8 cellular contexts compared by ENCODE assay signal in the genomic region with DNA sequence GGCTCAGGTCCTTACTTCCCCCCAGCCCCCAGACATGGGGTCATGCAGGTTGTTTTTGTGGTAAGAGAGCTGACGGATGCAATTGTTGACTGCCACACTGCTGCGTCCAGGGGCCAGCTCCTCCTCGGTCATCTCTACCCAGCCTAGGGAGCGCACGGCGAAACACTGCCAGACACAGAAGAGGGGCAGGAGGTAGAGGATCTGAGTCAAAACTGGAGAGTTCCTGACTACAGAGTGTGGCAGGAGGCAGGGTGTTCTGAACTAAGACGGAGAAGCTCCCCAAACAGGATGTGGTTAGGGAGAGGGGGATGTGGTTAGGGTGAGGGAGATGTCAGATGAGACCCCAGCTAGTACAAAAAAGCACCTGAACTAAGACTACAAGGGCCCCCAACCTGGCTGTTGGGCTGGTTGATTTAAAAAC. TPM values are rescaled to one million over a fixed set of nuclear protein-coding genes. Genes with fewer than 3 reads are reported as not detected.
A peak's percentile ranks its signal among the peaks of the same experiment; 100 is the strongest.
DNase-seq lines count a peak whose midpoint lies in the region; ATAC-seq and TF ChIP-seq lines count a peak whose summit lies in the region.

No MANE protein-coding gene starts in this region.

- peak overlapping the region; percentile 97 for H3K27ac Mint-ChIP-seq in activated CD4-positive, alpha-beta memory T cell treated with anti-CD3 and anti-CD28 coated beads, Interleukin-2, amount 10 ng/mL, durations not matched to agents 7 days and 5 days

- POLR2A ChIA-PET in activated CD4-positive, alpha-beta memory T cell treated with anti-CD3 and anti-CD28 coated beads, Interleukin-2, amount 10 ng/mL, durations not matched to agents 7 days and 5 days (lab: Charles Lee): interaction anchor here (0.6 to 9.9 kb wide), 21 partner anchors 9 to 216 kb away, joined by 3 to 143 read pairs (median 4); partner anchors contain the start of genes APBB1, ARFIP2, HPX and ILK

- H3K4me3 ChIP-seq in mucosa of descending colon: no peak overlapping the region
- no peak overlapping the region for H3K4me3 ChIP-seq in tibial artery

- H3K36me3 ChIP-seq in mucosa of descending colon (ENCODE audit: low read depth) (no peaks in the 10 kb centered on the region), tibial artery (peaks cover 23 to 64% (median 34%) of the 10 kb centered on the region in 3 donors)

- H3K27ac ChIP-seq in tibial artery: no peak overlapping the region

- H3K9me3 ChIP-seq in mucosa of descending colon (no peaks in the 10 kb centered on the region), tibial artery (no peaks in the 10 kb centered on the region)

- H3K4me1 ChIP-seq in mucosa of descending colon (ENCODE audit: low read depth) (peaks cover 4% of the 10 kb centered on the region), tibial artery (peaks cover 0 to 20% (median 3%) of the 10 kb centered on the region in 4 donors)

- TF ChIP-seq CTCF in mucosa of descending colon (IDR thresholded peaks at IDR 0.05) (no peak), tibial artery (IDR thresholded peaks at IDR 0.05) (no peak)

- peak; percentile 92 for ATAC-seq in GM19467 (IDR thresholded peaks at IDR 0.05; ENCODE audit: unreplicated experiment)
- peak; percentile 98 for ATAC-seq in HG03558 (IDR thresholded peaks at IDR 0.05; ENCODE audit: extremely low read depth, unreplicated experiment)
- peak; percentile 80 for ATAC-seq in mucosa of descending colon

- no peaks in the 10 kb centered on the region for H3K27me3 ChIP-seq in tibial artery

- no peaks in the 10 kb centered on the region for H3K27me3 Mint-ChIP-seq in activated CD4-positive, alpha-beta memory T cell treated with anti-CD3 and anti-CD28 coated beads, Interleukin-2, amount 10 ng/mL, durations not matched to agents 7 days and 5 days

- peak overlapping the region; percentile 67 for H3K4me3 Mint-ChIP-seq in activated CD4-positive, alpha-beta memory T cell treated with anti-CD3 and anti-CD28 coated beads, Interleukin-2, amount 10 ng/mL, durations not matched to agents 7 days and 5 days

- CTCF ChIA-PET in activated CD4-positive, alpha-beta memory T cell treated with anti-CD3 and anti-CD28 coated beads, Interleukin-2, amount 10 ng/mL, durations not matched to agents 7 days and 5 days (lab: Charles Lee): interaction anchor here (0.9 to 2.7 kb wide), 9 partner anchors 11 to 41 kb away, joined by 3 to 23 read pairs (median 6); partner anchors contain the start of genes APBB1 and SMPD1

- H3K9me3 Mint-ChIP-seq in activated CD4-positive, alpha-beta memory T cell treated with anti-CD3 and anti-CD28 coated beads, Interleukin-2, amount 10 ng/mL, durations not matched to agents 7 days and 5 days: no peaks in the 10 kb centered on the region

- DNase-seq in A172 (ENCODE audit: low spot score): peak; percentile 41
- peak; percentile 87 for DNase-seq in activated CD4-positive, alpha-beta memory T cell treated with anti-CD3 and anti-CD28 coated beads, Interleukin-2, amount 10 ng/mL, durations not matched to agents 7 days and 5 days
- DNase-seq in mucosa of descending colon: peak in 1 of 3 donors; percentile 45
- no peak for DNase-seq in HCEC 1CT
- DNase-seq in NCI-H1105 (lab: John Stamatoyannopoulos, UW): no peak
- DNase-seq in tibial artery: no peak

- peaks cover 64% of the 10 kb centered on the region for H3K4me1 Mint-ChIP-seq in activated CD4-positive, alpha-beta memory T cell treated with anti-CD3 and anti-CD28 coated beads, Interleukin-2, amount 10 ng/mL, durations not matched to agents 7 days and 5 days

- peaks cover 36% of the 10 kb centered on the region for H3K36me3 Mint-ChIP-seq in activated CD4-positive, alpha-beta memory T cell treated with anti-CD3 and anti-CD28 coated beads, Interleukin-2, amount 10 ng/mL, durations not matched to agents 7 days and 5 days (ENCODE audit: low read depth)

- intact Hi-C loops in mucosa of descending colon (cut with DNase I, micrococcal nuclease) (no loop called here), tibial artery (cut with DNase I; ENCODE audit: low total_unique reads) (no loop called here)

RNA-seq across cellular contexts. Expression of gene SMPD1, which starts 12.3 kb away (rescaled TPM):
- 140 and 147 TPM in 2 replicates for total RNA-seq in A172 (2014; rRNA removed; shearing (Covaris generic))
- total RNA-seq in activated CD4-positive, alpha-beta memory T cell treated with anti-CD3 and anti-CD28 coated beads, Interleukin-2, amount 10 ng/mL, durations not matched to agents 7 days and 5 days: 10 to 100 TPM; 55.1 to 58.5 TPM
- 10 to 100 TPM; 45.3 to 86.6 (median 62.0) TPM for total RNA-seq in mucosa of descending colon

RNA-seq across cellular contexts. Expression of gene APBB1, which starts 16.3 kb away (rescaled TPM):
- total RNA-seq in A172 (2014; rRNA removed; shearing (Covaris generic)): 58.4 and 63.3 TPM in 2 replicates
- total RNA-seq in activated CD4-positive, alpha-beta memory T cell treated with anti-CD3 and anti-CD28 coated beads, Interleukin-2, amount 10 ng/mL, durations not matched to agents 7 days and 5 days: 10 to 100 TPM; 56.0 to 57.6 TPM
- total RNA-seq in mucosa of descending colon: 10 to 100 TPM in 1 of 3 donors, 1 to 10 TPM in 2; 5.2 to 64.7 (median 8.3) TPM

RNA-seq across cellular contexts. Expression of gene HPX, which starts 38.2 kb away (rescaled TPM):
- total RNA-seq in A172 (2014; rRNA removed; shearing (Covaris generic)): 0.14 and 0.74 TPM in 2 replicates
- total RNA-seq in activated CD4-positive, alpha-beta memory T cell treated with anti-CD3 and anti-CD28 coated beads, Interleukin-2, amount 10 ng/mL, durations not matched to agents 7 days and 5 days: under 1 TPM in 1 of 2 experiments, not detected in 1; 0.18 TPM
- 1 to 10 TPM; 2.0 to 7.0 (median 2.3) TPM for total RNA-seq in mucosa of descending colon

Comparison
In these comparisons a context has a peak if more than half of its experiments do, and no peak if none do; other contexts are left out.
1. DNase-seq: peak in A172 (single experiment) and activated CD4-positive, alpha-beta memory T cell treated with anti-CD3 and anti-CD28 coated beads, Interleukin-2, amount 10 ng/mL, durations not matched to agents 7 days and 5 days (single experiment); none in HCEC 1CT (single experiment), NCI-H1105 (single experiment) and tibial artery (0 of 2).
2. Peak in every context shown above with its lines, with median percentiles within 50 percentile points of each other: ATAC-seq.